ENCODE assay signal across 11 cellular contexts in genomic region chr12:43282106-43282505, GRCh38.
DNase-seq lines count a peak whose midpoint lies in the region; ATAC-seq and TF ChIP-seq lines count a peak whose summit lies in the region.
"Had no signal": no experiment of that assay in that cellular context is flagged by ENCODE, and none has a peak within 500 bp of the region (broad histone marks: within the 10 kb centered on the region; RNA-seq: fewer than 3 reads in every experiment).

No MANE protein-coding gene starts in this region.

- peaks cover 12% of the 10 kb centered on the region for H3K9me3 Mint-ChIP-seq in endodermal cell
- H3K9me3 Mint-ChIP-seq in activated T-helper 2 cell treated with anti-CD3 and anti-CD28 coated beads, Interferon-gamma antibody, Interleukin-2, Interleukin-4, amounts not matched to agents 10 μg/mL and 5 μg/mL and 100 μg/mL, durations not matched to agents 14 hours and 24 hours and 36 hours: no peaks in the 10 kb centered on the region

- intact Hi-C loops in activated T-helper 2 cell treated with anti-CD3 and anti-CD28 coated beads, Interferon-gamma antibody, Interleukin-2, Interleukin-4, amounts not matched to agents 10 μg/mL and 5 μg/mL and 100 μg/mL, durations not matched to agents 14 hours and 24 hours and 36 hours (cut with micrococcal nuclease): no loop called here

- H3K4me3 ChIP-seq in endodermal cell (ENCODE audit: low read length) (no peak overlapping the region), smooth muscle cell (no peak overlapping the region), WERI-Rb-1 (ENCODE audit: low read depth, low read length) (no peak overlapping the region)

- H3K9ac ChIP-seq in endodermal cell (ENCODE audit: extremely low read depth, low read length, poor library complexity, severe bottlenecking): no peak overlapping the region
- H3K9ac ChIP-seq in smooth muscle cell (ENCODE audit: low read depth): no peak overlapping the region

- H4K20me1 ChIP-seq in smooth muscle cell (ENCODE audit: low read depth): no peaks in the 10 kb centered on the region

- H3K79me2 ChIP-seq in smooth muscle cell (ENCODE audit: low read depth): peaks cover 7% of the 10 kb centered on the region

- H3K27me3 ChIP-seq in endodermal cell (ENCODE audit: control insufficient read depth, insufficient read depth, low read length, poor library complexity, severe bottlenecking) (no peaks in the 10 kb centered on the region), smooth muscle cell (ENCODE audit: low read depth) (no peaks in the 10 kb centered on the region), WERI-Rb-1 (ENCODE audit: insufficient read depth, low read depth, severe bottlenecking) (no peaks in the 10 kb centered on the region)

- H3K4me1 ChIP-seq in endodermal cell (ENCODE audit: control insufficient read depth, insufficient read depth, low read length): peaks cover 6% of the 10 kb centered on the region
- H3K4me1 ChIP-seq in smooth muscle cell (ENCODE audit: low read depth): peaks cover 24% of the 10 kb centered on the region

- peaks cover 22% of the 10 kb centered on the region for H3K4me1 Mint-ChIP-seq in endodermal cell
- H3K4me1 Mint-ChIP-seq in activated T-helper 2 cell treated with anti-CD3 and anti-CD28 coated beads, Interferon-gamma antibody, Interleukin-2, Interleukin-4, amounts not matched to agents 10 μg/mL and 5 μg/mL and 100 μg/mL, durations not matched to agents 14 hours and 24 hours and 36 hours (ENCODE audit: low read depth): no peaks in the 10 kb centered on the region
- H3K4me1 Mint-ChIP-seq: CD14-positive monocyte; central memory CD8-positive, alpha-beta T cell had no signal

- H3F3A ChIP-seq in smooth muscle cell (ENCODE audit: low read depth): peaks cover 6% of the 10 kb centered on the region

- no peak for ATAC-seq in HG03378 (IDR thresholded peaks at IDR 0.05; ENCODE audit: unreplicated experiment)

- H3K36me3 ChIP-seq in endodermal cell (ENCODE audit: control insufficient read depth, insufficient read depth, low read length) (no peaks in the 10 kb centered on the region), smooth muscle cell (ENCODE audit: low read depth) (no peaks in the 10 kb centered on the region), WERI-Rb-1 (no peaks in the 10 kb centered on the region)

- peak; percentile 65 for TF ChIP-seq CTCF in endodermal cell (conservative IDR thresholded peaks at IDR 0.05)
- peak; percentile 68 for TF ChIP-seq CTCF in smooth muscle cell (IDR thresholded peaks at IDR 0.05; ENCODE audit: borderline replicate concordance, insufficient read depth, poor library complexity, severe bottlenecking)
- no peak for TF ChIP-seq CTCF in WERI-Rb-1 (IDR thresholded peaks at IDR 0.05; ENCODE audit: low read depth, low read length)

- peaks cover 3% of the 10 kb centered on the region for H3K36me3 Mint-ChIP-seq in endodermal cell (ENCODE audit: low read depth)
- H3K36me3 Mint-ChIP-seq in activated T-helper 2 cell treated with anti-CD3 and anti-CD28 coated beads, Interferon-gamma antibody, Interleukin-2, Interleukin-4, amounts not matched to agents 10 μg/mL and 5 μg/mL and 100 μg/mL, durations not matched to agents 14 hours and 24 hours and 36 hours (ENCODE audit: low read depth): no peaks in the 10 kb centered on the region
- H3K36me3 Mint-ChIP-seq: CD14-positive monocyte had no signal

- no peak overlapping the region for H3K4me3 Mint-ChIP-seq in endodermal cell
- no peak overlapping the region for H3K4me3 Mint-ChIP-seq in activated T-helper 2 cell treated with anti-CD3 and anti-CD28 coated beads, Interferon-gamma antibody, Interleukin-2, Interleukin-4, amounts not matched to agents 10 μg/mL and 5 μg/mL and 100 μg/mL, durations not matched to agents 14 hours and 24 hours and 36 hours (ENCODE audit: low read depth)
- H3K4me3 Mint-ChIP-seq: central memory CD8-positive, alpha-beta T cell had no signal

- H3K27ac Mint-ChIP-seq in endodermal cell: no peak overlapping the region
- no peak overlapping the region for H3K27ac Mint-ChIP-seq in activated T-helper 2 cell treated with anti-CD3 and anti-CD28 coated beads, Interferon-gamma antibody, Interleukin-2, Interleukin-4, amounts not matched to agents 10 μg/mL and 5 μg/mL and 100 μg/mL, durations not matched to agents 14 hours and 24 hours and 36 hours
- H3K27ac Mint-ChIP-seq: CD14-positive monocyte had no signal

- DNase-seq in SIG-M5 treated with dmso at 0.1 percent for 504 hours (lab: John Stamatoyannopoulos, UW; ENCODE audit: unreplicated experiment): peak; percentile 36
- no peak for DNase-seq in SIG-M5 (lab: John Stamatoyannopoulos, UW)
- DNase-seq in NCI-H748 treated with DMSO at 0.1 percent for 48 hours (lab: John Stamatoyannopoulos, UW): peak; percentile 48
- no peak for DNase-seq in endodermal cell
- no peak for DNase-seq in smooth muscle cell (lab: John Stamatoyannopoulos, UW; ENCODE audit: unreplicated experiment)
- DNase-seq in WERI-Rb-1: no peak
- no peak for DNase-seq in activated T-helper 2 cell treated with anti-CD3 and anti-CD28 coated beads, Interferon-gamma antibody, Interleukin-2, Interleukin-4, amounts not matched to agents 10 μg/mL and 5 μg/mL and 100 μg/mL, durations not matched to agents 14 hours and 24 hours and 36 hours (ENCODE audit: low spot score)

- no peak overlapping the region for H2AFZ ChIP-seq in smooth muscle cell (ENCODE audit: low read depth)

- H3K27ac ChIP-seq in endodermal cell (ENCODE audit: low read depth, low read length): no peak overlapping the region
- H3K27ac ChIP-seq in smooth muscle cell (ENCODE audit: low read depth): peak overlapping the region; percentile 66
- no peak overlapping the region for H3K27ac ChIP-seq in WERI-Rb-1
- H3K27ac ChIP-seq: HL-60 had no signal

- H3K4me2 ChIP-seq in smooth muscle cell: peak overlapping the region; percentile 22

- peaks cover 18% of the 10 kb centered on the region for H3K9me3 ChIP-seq in endodermal cell (ENCODE audit: control insufficient read depth, low read length)
- H3K9me3 ChIP-seq in smooth muscle cell (replicated peaks; ENCODE audit: low read depth): no peaks in the 10 kb centered on the region
- no peaks in the 10 kb centered on the region for H3K9me3 ChIP-seq in WERI-Rb-1 (ENCODE audit: severe bottlenecking)

- H3K27me3 Mint-ChIP-seq in endodermal cell (ENCODE audit: insufficient read depth): no peaks in the 10 kb centered on the region
- H3K27me3 Mint-ChIP-seq in activated T-helper 2 cell treated with anti-CD3 and anti-CD28 coated beads, Interferon-gamma antibody, Interleukin-2, Interleukin-4, amounts not matched to agents 10 μg/mL and 5 μg/mL and 100 μg/mL, durations not matched to agents 14 hours and 24 hours and 36 hours (ENCODE audit: low read depth): no peaks in the 10 kb centered on the region
- H3K27me3 Mint-ChIP-seq: central memory CD8-positive, alpha-beta T cell had no signal

Comparison
In these comparisons a context has a peak if more than half of its experiments do, and no peak if none do; other contexts are left out.
1. DNase-seq: peak in SIG-M5 treated with dmso at 0.1 percent for 504 hours (single experiment) and NCI-H748 treated with DMSO at 0.1 percent for 48 hours (single experiment); none in SIG-M5 (single experiment), endodermal cell (single experiment), smooth muscle cell (single experiment), WERI-Rb-1 (single experiment) and activated T-helper 2 cell treated with anti-CD3 and anti-CD28 coated beads, Interferon-gamma antibody, Interleukin-2, Interleukin-4, amounts not matched to agents 10 μg/mL and 5 μg/mL and 100 μg/mL, durations not matched to agents 14 hours and 24 hours and 36 hours (single experiment).